ENCODE assay signal across 17 cellular contexts in the genomic region with DNA sequence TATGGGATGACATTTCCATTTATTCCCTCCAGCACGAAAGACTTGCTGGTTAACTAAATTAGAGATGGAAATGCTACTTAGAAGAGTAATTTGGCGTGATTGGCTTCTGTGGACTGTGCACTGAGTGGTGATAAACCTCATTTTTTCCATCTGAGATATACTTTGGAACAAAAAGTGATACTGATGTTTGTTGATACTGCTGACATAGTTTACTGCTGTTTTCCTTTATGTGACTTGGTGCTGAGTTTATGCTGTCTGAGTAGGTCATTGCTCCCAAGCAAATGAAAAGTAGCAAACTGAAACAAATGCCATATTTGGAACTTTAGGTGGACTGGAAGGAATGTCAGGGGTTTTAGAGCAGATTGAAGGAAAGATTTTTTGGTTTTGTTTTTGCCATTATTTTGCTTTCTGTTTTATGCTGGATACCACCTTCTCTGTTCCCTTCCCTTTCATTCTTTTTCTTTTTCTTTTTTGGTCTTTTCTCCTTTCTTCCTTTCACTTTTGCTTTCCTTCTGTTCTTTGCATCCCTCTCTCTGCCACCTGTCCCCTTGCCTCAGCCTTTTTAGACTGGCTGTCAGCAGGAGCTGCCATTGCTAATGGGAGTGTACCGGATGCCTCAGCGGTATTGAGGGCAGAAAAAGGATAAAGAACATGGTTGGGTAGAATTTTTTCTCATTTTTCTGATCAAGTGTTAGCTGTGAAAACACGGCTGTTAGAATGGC. TPM values are rescaled to one million over a fixed set of nuclear protein-coding genes. Genes with fewer than 3 reads are reported as not detected.
DNase-seq lines count a peak whose midpoint lies in the region; ATAC-seq and TF ChIP-seq lines count a peak whose summit lies in the region.
"Had no signal": no experiment of that assay in that cellular context is flagged by ENCODE, and none has a peak within 500 bp of the region (broad histone marks: within the 10 kb centered on the region; RNA-seq: fewer than 3 reads in every experiment).

No MANE protein-coding gene starts in this region.

- H2AK5ac ChIP-seq in IMR-90 (ENCODE audit: low read depth, low read length) = peak overlapping the region; percentile 47

- H3K27ac Mint-ChIP-seq in activated naive CD8-positive, alpha-beta T cell treated with anti-CD3 and anti-CD28 coated beads, Interleukin-2, amount 50 U/mL, for 24 hours = peak overlapping the region; percentile 4
- H3K27ac Mint-ChIP-seq: CD4-positive, CD25-positive, alpha-beta regulatory T cell had no signal

- H2AK9ac ChIP-seq in IMR-90 (replicated peaks; ENCODE audit: low read depth, low read length, poor library complexity) = peak overlapping the region; percentile 70

- peak overlapping the region; percentile 95 for H4K5ac ChIP-seq in IMR-90 (ENCODE audit: low read depth, low read length)

- no peak for TF ChIP-seq CTCF in IMR-90 (conservative IDR thresholded peaks at IDR 0.05; ENCODE audit: low read depth, low read length)
- no peak for TF ChIP-seq CTCF in neutrophil (IDR thresholded peaks at IDR 0.05)
- no peak for TF ChIP-seq CTCF in left lung (IDR thresholded peaks at IDR 0.05)

- peak overlapping the region; percentile 83 for H3K56ac ChIP-seq in IMR-90 (ENCODE audit: extremely low read depth, insufficient read depth, low read length)

- no peaks in the 10 kb centered on the region for H3K27me3 Mint-ChIP-seq in activated naive CD8-positive, alpha-beta T cell treated with anti-CD3 and anti-CD28 coated beads, Interleukin-2, amount 50 U/mL, for 24 hours
- H3K27me3 Mint-ChIP-seq: CD4-positive, CD25-positive, alpha-beta regulatory T cell; natural killer cell treated with Interleukin-12 subunit alpha and Interleukin-12 subunit beta and Interleukin-15 and Interleukin-18, amount 100 ng/mL, for 72 hours had no signal

- H3K9ac ChIP-seq in IMR-90 (ENCODE audit: low read depth, low read length) = peak overlapping the region; percentile 52

- H2BK20ac ChIP-seq in IMR-90 (ENCODE audit: low read depth, low read length) = peak overlapping the region; percentile 83

- peak overlapping the region; percentile 89 for H3K4ac ChIP-seq in IMR-90 (ENCODE audit: low read depth, low read length)

- H3K36me3 ChIP-seq in IMR-90 (ENCODE audit: control insufficient read depth, insufficient read depth, low read length) (no peaks in the 10 kb centered on the region), neutrophil (peaks cover 6% of the 10 kb centered on the region), left lung (no peaks in the 10 kb centered on the region)
- H3K36me3 ChIP-seq: left ventricle myocardium inferior had no signal

- H3K36me3 Mint-ChIP-seq in activated naive CD8-positive, alpha-beta T cell treated with anti-CD3 and anti-CD28 coated beads, Interleukin-2, amount 50 U/mL, for 24 hours (ENCODE audit: low read depth) = peaks cover 8% of the 10 kb centered on the region
- H3K36me3 Mint-ChIP-seq: natural killer cell treated with Interleukin-12 subunit alpha and Interleukin-12 subunit beta and Interleukin-15 and Interleukin-18, amount 100 ng/mL, for 72 hours had no signal

- H3K4me3 ChIP-seq in IMR-90 (ENCODE audit: insufficient read depth, low read depth, low read length) (peak overlapping the region; percentile 37; the same call in 1 of the 2 replicates), neutrophil (ENCODE audit: low read depth in 1 of 2, low read length in 1 of 2) (no peak overlapping the region), left lung (no peak overlapping the region)
- H3K4me3 ChIP-seq: left ventricle myocardium inferior had no signal

- no peaks in the 10 kb centered on the region for H3K27me3 ChIP-seq in IMR-90 (ENCODE audit: control insufficient read depth, insufficient read depth, low read length)
- no peaks in the 10 kb centered on the region for H3K27me3 ChIP-seq in neutrophil
- H3K27me3 ChIP-seq in left lung = no peaks in the 10 kb centered on the region

- peak overlapping the region; percentile 88 for H2BK120ac ChIP-seq in IMR-90 (ENCODE audit: low read depth, low read length)

- peak overlapping the region; percentile 88 for H4K91ac ChIP-seq in IMR-90 (ENCODE audit: insufficient read depth, low read depth, low read length)

- no peaks in the 10 kb centered on the region; the same call in 1 of the 2 replicates for H3K9me1 ChIP-seq in IMR-90 (ENCODE audit: insufficient read depth, low read length)

- in situ Hi-C loops in IMR-90 (cut with MboI; ENCODE audit: low sequenced_read_pairs) = no loop called here

- BruUV-seq in IMR-90 (replicated peaks; lab: Mats Ljungman, UMichigan) = TSS peak; percentile 57

- intact Hi-C loops in IMR-90 (cut with micrococcal nuclease) = no loop called here
- intact Hi-C loops in left lung (cut with DNase I) = no loop called here
- intact Hi-C loops in head of caudate nucleus (cut with DNase I) = no loop called here

- ATAC-seq in IMR-90 (ENCODE audit: low read depth) (peak; percentile 85), left lung (no peak), HG02759 (IDR thresholded peaks at IDR 0.05; ENCODE audit: unreplicated experiment) (no peak)
- peak; percentile 76 for ATAC-seq in activated naive CD8-positive, alpha-beta T cell treated with anti-CD3 and anti-CD28 coated beads, Interleukin-2, amount 50 U/mL, for 24 hours
- ATAC-seq: natural killer cell treated with Interleukin-12 subunit alpha and Interleukin-12 subunit beta and Interleukin-15 and Interleukin-18, amount 100 ng/mL, for 72 hours; sciatic nerve had no signal

- H3K9me3 Mint-ChIP-seq in activated naive CD8-positive, alpha-beta T cell treated with anti-CD3 and anti-CD28 coated beads, Interleukin-2, amount 50 U/mL, for 24 hours = no peaks in the 10 kb centered on the region
- H3K9me3 Mint-ChIP-seq: natural killer cell treated with Interleukin-12 subunit alpha and Interleukin-12 subunit beta and Interleukin-15 and Interleukin-18, amount 100 ng/mL, for 72 hours had no signal

- no peak for TF ChIP-seq POLR2A in IMR-90 (IDR thresholded peaks at IDR 0.05; ENCODE audit: low read depth, low read length)

- no peak overlapping the region for H2AFZ ChIP-seq in IMR-90 (replicated peaks; ENCODE audit: low read length, poor library complexity)

- H3K18ac ChIP-seq in IMR-90 (ENCODE audit: low read depth, low read length) = peak overlapping the region; percentile 90

- H4K20me1 ChIP-seq in IMR-90 (ENCODE audit: insufficient read depth, low read length) = no peaks in the 10 kb centered on the region

- peak overlapping the region; percentile 94 for H3K4me2 ChIP-seq in IMR-90 (ENCODE audit: low read depth, low read length)

- POLR2A ChIA-PET in IMR-90 (lab: Charles Lee; ENCODE audit: unreplicated experiment) = interaction anchor here (0.6 kb wide), 1 partner anchor 322 kb away, joined by 3 read pairs; no protein-coding TSS in a partner anchor

- peak overlapping the region; percentile 95 for H3K27ac ChIP-seq in IMR-90 (ENCODE audit: insufficient read depth, low read length)
- peak overlapping the region; percentile 13 for H3K27ac ChIP-seq in neutrophil
- no peak overlapping the region for H3K27ac ChIP-seq in left lung
- H3K27ac ChIP-seq: epithelial cell of prostate, left ventricle myocardium inferior had no signal

- H2BK5ac ChIP-seq in IMR-90 (ENCODE audit: low read depth, low read length, poor library complexity, severe bottlenecking) = peak overlapping the region; percentile 90

- CTCF ChIA-PET in IMR-90 (lab: Yijun Ruan, JAX) = no interaction called here

- TF ChIP-seq RAD21 in IMR-90 (IDR thresholded peaks at IDR 0.05; ENCODE audit: low read length) = no peak

- DNase-seq in EH (ENCODE audit: low read depth) (peak; percentile 51), IMR-90 (peak; percentile 61), left lung (no peak), GF-D8 (lab: John Stamatoyannopoulos, UW) (no peak), head of caudate nucleus (no peak)
- no peak for DNase-seq in activated naive CD8-positive, alpha-beta T cell treated with anti-CD3 and anti-CD28 coated beads, Interleukin-2, amount 50 U/mL, for 24 hours
- DNase-seq: CD4-positive, CD25-positive, alpha-beta regulatory T cell; GOT3; hippocampal formation; left ventricle myocardium inferior; NK-92 treated with Interleukin-12 subunit alpha and Interleukin-12 subunit beta, amount 100 ng/mL, for 24 hours; SHP77 had no signal

- dilution Hi-C loops in IMR-90 (cut with HindIII; ENCODE audit: low sequenced_read_pairs, unreplicated experiment) = no loop called here

- peak overlapping the region; percentile 56; the same call in 1 of the 3 replicates for H2BK15ac ChIP-seq in IMR-90 (ENCODE audit: low read depth, low read length)

- H3K79me1 ChIP-seq in IMR-90 (ENCODE audit: low read depth in 1 of 2, low read length in 2 of 2) = peaks cover 41 to 59% of the 10 kb centered on the region in 2 experiments

- peak overlapping the region; percentile 21 for H3K23ac ChIP-seq in IMR-90 (ENCODE audit: low read depth, low read length)

- H3K14ac ChIP-seq in IMR-90 (replicated peaks; ENCODE audit: low read depth, low read length) = peak overlapping the region; percentile 67

- H3K9me3 ChIP-seq in IMR-90 (ENCODE audit: control insufficient read depth, insufficient read depth, low read length) (no peaks in the 10 kb centered on the region), neutrophil (no peaks in the 10 kb centered on the region), left lung (no peaks in the 10 kb centered on the region)
- H3K9me3 ChIP-seq: left ventricle myocardium inferior had no signal

- no peak overlapping the region for H3K4me3 Mint-ChIP-seq in activated naive CD8-positive, alpha-beta T cell treated with anti-CD3 and anti-CD28 coated beads, Interleukin-2, amount 50 U/mL, for 24 hours
- H3K4me3 Mint-ChIP-seq: natural killer cell treated with Interleukin-12 subunit alpha and Interleukin-12 subunit beta and Interleukin-15 and Interleukin-18, amount 100 ng/mL, for 72 hours had no signal

- peaks cover 22% of the 10 kb centered on the region for H3K4me1 Mint-ChIP-seq in activated naive CD8-positive, alpha-beta T cell treated with anti-CD3 and anti-CD28 coated beads, Interleukin-2, amount 50 U/mL, for 24 hours

- peaks cover 19% of the 10 kb centered on the region for H3K4me1 ChIP-seq in IMR-90 (ENCODE audit: control insufficient read depth, insufficient read depth, low read length)
- peaks cover 2 to 11% of the 10 kb centered on the region in 2 experiments for H3K4me1 ChIP-seq in neutrophil (ENCODE audit: control insufficient read depth in 1 of 2, insufficient read depth in 1 of 2, low read depth in 1 of 2, low read length in 1 of 2)
- peaks cover 17 to 33% of the 10 kb centered on the region in 2 donors for H3K4me1 ChIP-seq in left lung

- no CpG with 5 or more reads among the region's 5 CpGs for WGBS in IMR-90 (ENCODE audit: extremely low coverage in 2 of 2, insufficient read length in 1 of 2), 2 experiments

- H4K8ac ChIP-seq in IMR-90 (ENCODE audit: low read depth in 2 of 2, low read length in 2 of 2) = peak overlapping the region; percentile 37 to 89

TF ChIP-seq in IMR-90, 13 proteins besides CTCF, POLR2A, EP300 and RAD21:
- peak; percentile 7; the same call in 1 of the 2 replicates for TF ChIP-seq MAFK (IDR thresholded peaks at IDR 0.05; ENCODE audit: low read depth, low read length)
- no peak for TF ChIP-seq RCOR1 (IDR thresholded peaks at IDR 0.05; ENCODE audit: insufficient replicate concordance, low read length)
TF ChIP-seq in IMR-90: peak in this region for 1.

RNA-seq across cellular contexts. Expression of a gene that starts 41.8 kb away (rescaled TPM):
- 70.3 and 72.6 TPM in 2 replicates for total RNA-seq in IMR-90 (2012; rRNA removed)
- polyA plus RNA-seq in IMR-90 (2012; rRNA removed) = 54.6 and 55.3 TPM in 2 replicates
- 22.3 and 25.1 TPM in 2 replicates for polyA plus RNA-seq in IMR-90 (2012; cell fraction: cytosol; rRNA removed)
- 38.7 and 57.2 TPM in 2 replicates for polyA plus RNA-seq in IMR-90 (2012; cell fraction: nucleus; rRNA removed; ENCODE audit: low replicate concordance)
- total RNA-seq in left lung = 10 to 100 TPM; 47.1 to 67.4 TPM

Comparison
In these comparisons a context has a peak if more than half of its experiments do, and no peak if none do; other contexts are left out.
1. DNase-seq: peak in EH (single experiment) and IMR-90 (single experiment); none in activated naive CD8-positive, alpha-beta T cell treated with anti-CD3 and anti-CD28 coated beads, Interleukin-2, amount 50 U/mL, for 24 hours (single experiment), left lung (0 of 2), GF-D8 (single experiment) and head of caudate nucleus (0 of 42).
2. ATAC-seq: peak in IMR-90 (single experiment) and activated naive CD8-positive, alpha-beta T cell treated with anti-CD3 and anti-CD28 coated beads, Interleukin-2, amount 50 U/mL, for 24 hours (single experiment); none in left lung (single experiment) and HG02759 (single experiment).
3. H3K27ac ChIP-seq: peak in IMR-90 (single experiment) and neutrophil (single experiment); none in left lung (0 of 2).